In the genomic region with DNA sequence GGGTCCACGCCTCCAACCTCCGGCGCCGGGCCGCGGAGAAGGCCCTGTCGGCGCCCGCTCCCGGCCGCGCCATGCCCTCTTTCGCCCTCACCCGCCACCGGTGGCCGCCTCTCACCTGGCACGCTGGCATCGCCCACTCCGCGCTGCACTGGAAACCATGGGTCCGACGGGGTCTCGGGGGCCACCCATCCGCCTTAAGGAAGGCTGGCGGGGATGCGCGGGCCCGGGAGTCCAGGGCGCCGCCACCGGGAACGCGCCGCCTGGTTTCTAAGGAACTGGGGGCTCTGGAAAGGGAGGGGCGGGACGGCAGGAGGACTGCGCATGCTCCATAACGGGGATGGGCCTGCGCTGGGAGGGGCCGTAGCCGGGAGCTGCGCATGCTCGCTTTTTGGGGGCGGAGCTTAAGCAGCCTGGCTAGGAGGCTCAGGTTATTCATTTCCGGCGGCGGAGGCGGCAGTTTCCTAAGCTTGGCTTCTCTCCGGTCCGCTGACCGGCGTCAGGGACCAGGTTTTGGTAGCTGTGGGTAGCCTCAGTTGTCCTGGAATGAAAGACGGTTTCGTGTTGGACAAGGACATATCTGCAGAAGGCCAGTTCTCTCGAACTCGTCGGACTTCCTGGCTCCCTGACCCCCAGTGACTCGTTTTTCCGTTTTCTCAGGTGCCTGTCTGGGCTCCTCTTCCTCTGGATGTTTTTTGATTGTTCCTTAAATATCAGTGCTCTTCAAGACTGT, we compare ENCODE assay signal across 8 cellular contexts. TPM values are rescaled to one million over a fixed set of nuclear protein-coding genes. Genes with fewer than 3 reads are reported as not detected.
DNase-seq lines count a peak whose midpoint lies in the region; ATAC-seq and TF ChIP-seq lines count a peak whose summit lies in the region.

Gene GFOD2 (minus strand): TSS at position 269 of the 730 bp plus-strand sequence. CDS start 33,601 bp downstream, outside the sequence.

- no peaks in the 10 kb centered on the region for H3K9me3 ChIP-seq in IMR-90 (ENCODE audit: control insufficient read depth, insufficient read depth, low read length)

- no peak for TF ChIP-seq CTCF in IMR-90 (conservative IDR thresholded peaks at IDR 0.05; ENCODE audit: low read depth, low read length)

- CTCF ChIA-PET in IMR-90 (lab: Yijun Ruan, JAX), result interaction anchor here (1.3 kb wide), 1 partner anchor 47 kb away, joined by 3 read pairs; no protein-coding TSS in a partner anchor

- peak within 1 kb of the TSS; percentile 100 for H3K4me2 ChIP-seq in IMR-90 (ENCODE audit: low read depth, low read length)

- peak within 1 kb of the TSS; percentile 98 for H3K4ac ChIP-seq in IMR-90 (ENCODE audit: low read depth, low read length)

- peak within 1 kb of the TSS; percentile 98 for H3K23ac ChIP-seq in IMR-90 (ENCODE audit: low read depth, low read length)

- peak within 1 kb of the TSS; percentile 89 for H3K4me3 ChIP-seq in IMR-90 (ENCODE audit: insufficient read depth, low read depth, low read length)

- peak within 1 kb of the TSS; percentile 42; the same call in 1 of the 2 replicates for H2BK20ac ChIP-seq in IMR-90 (ENCODE audit: low read depth, low read length)

- H3K36me3 ChIP-seq in IMR-90 (ENCODE audit: control insufficient read depth, insufficient read depth, low read length), result peaks cover 2% of the 10 kb centered on the region; the same call in 1 of the 2 replicates

- H2AFZ ChIP-seq in IMR-90 (replicated peaks; ENCODE audit: low read length, poor library complexity), result peak within 1 kb of the TSS; percentile 96

- H3K27me3 ChIP-seq in IMR-90 (ENCODE audit: control insufficient read depth, insufficient read depth, low read length), result no peaks in the 10 kb centered on the region

- H3K9ac ChIP-seq in IMR-90 (ENCODE audit: low read depth, low read length), result peak within 1 kb of the TSS; percentile 89

- H2BK15ac ChIP-seq in IMR-90 (ENCODE audit: low read depth, low read length), result peak within 1 kb of the TSS; percentile 63; the same call in 1 of the 3 replicates

- H2AK9ac ChIP-seq in IMR-90 (replicated peaks; ENCODE audit: low read depth, low read length, poor library complexity), result peak within 1 kb of the TSS; percentile 94

- ATAC-seq in GM21526 (IDR thresholded peaks at IDR 0.05; ENCODE audit: low FRiP score, unreplicated experiment) (peak; percentile 79), IMR-90 (ENCODE audit: low read depth) (peak; percentile 93)

- peak within 1 kb of the TSS; percentile 93 for H4K91ac ChIP-seq in IMR-90 (ENCODE audit: insufficient read depth, low read depth, low read length)

- TF ChIP-seq POLR2A in IMR-90 (IDR thresholded peaks at IDR 0.05; ENCODE audit: low read depth, low read length), result peak; percentile 84

- no TSS peak for BruUV-seq in IMR-90 (replicated peaks; lab: Mats Ljungman, UMichigan)

- H3K4me1 ChIP-seq in IMR-90 (ENCODE audit: control insufficient read depth, insufficient read depth, low read length), result peaks cover 8% of the 10 kb centered on the region

- peaks cover 5% of the 10 kb centered on the region; the same call in 1 of the 2 replicates for H4K20me1 ChIP-seq in IMR-90 (ENCODE audit: insufficient read depth, low read length)

- DNase-seq in DMS 273 (lab: John Stamatoyannopoulos, UW; ENCODE audit: unreplicated experiment) (peak; percentile 98), IMR-90 (peak; percentile 92), OCI-M1 (lab: John Stamatoyannopoulos, UW) (peak; percentile 97), activated T-cell treated with anti-CD3 and anti-CD28 coated beads for 4 hours (peak; percentile 99), epithelial cell of prostate (ENCODE audit: low read depth, low spot score) (peak; percentile 46), mucosa of gallbladder (ENCODE audit: low spot score) (peak; percentile 96)
- peak; percentile 94 to 97 for DNase-seq in stimulated activated CD8-positive, alpha-beta memory T cell treated with anti-CD3 and anti-CD28 coated beads, Interleukin-4, amount 100 ng/mL, for 4 hours (ENCODE audit: low read depth in 2 of 2, low spot score in 1 of 2)

- H2BK5ac ChIP-seq in IMR-90 (ENCODE audit: low read depth, low read length, poor library complexity, severe bottlenecking), result peak within 1 kb of the TSS; percentile 91

- peaks cover 13% of the 10 kb centered on the region; the same call in 1 of the 2 replicates for H3K9me1 ChIP-seq in IMR-90 (ENCODE audit: insufficient read depth, low read length)

- peak within 1 kb of the TSS; percentile 86 for H3K18ac ChIP-seq in IMR-90 (ENCODE audit: low read depth, low read length)

- POLR2A ChIA-PET in IMR-90 (lab: Charles Lee; ENCODE audit: unreplicated experiment), result interaction anchor here (0.7 kb wide), 1 partner anchor 777 kb away, joined by 3 read pairs; no protein-coding TSS in a partner anchor

- peak within 1 kb of the TSS; percentile 89 for H3K27ac ChIP-seq in IMR-90 (ENCODE audit: insufficient read depth, low read length)
- peak within 1 kb of the TSS; percentile 69 for H3K27ac ChIP-seq in epithelial cell of prostate

- peak within 1 kb of the TSS; percentile 95 for H4K5ac ChIP-seq in IMR-90 (ENCODE audit: low read depth, low read length)

- H4K8ac ChIP-seq in IMR-90 (ENCODE audit: low read depth in 2 of 2, low read length in 2 of 2), result peak within 1 kb of the TSS; percentile 75 to 99

- dilution Hi-C loops in IMR-90 (cut with HindIII; ENCODE audit: low sequenced_read_pairs, unreplicated experiment), result no loop called here

- TF ChIP-seq RAD21 in IMR-90 (IDR thresholded peaks at IDR 0.05; ENCODE audit: low read length), result no peak; the same call in 1 of the 2 replicates

- WGBS in IMR-90 (ENCODE audit: extremely low coverage in 2 of 2, insufficient read length in 1 of 2), 2 experiments, result 0% methylated on average over 46 of the region's 59 CpGs; no CpG with 5 or more reads in 1 of the 2 experiments

- H3K56ac ChIP-seq in IMR-90 (ENCODE audit: extremely low read depth, insufficient read depth, low read length), result peak within 1 kb of the TSS; percentile 85

- peak within 1 kb of the TSS; percentile 98 for H3K14ac ChIP-seq in IMR-90 (replicated peaks; ENCODE audit: low read depth, low read length)

- peak within 1 kb of the TSS; percentile 92 for H2AK5ac ChIP-seq in IMR-90 (ENCODE audit: low read depth, low read length)

- peaks cover 12 to 37% of the 10 kb centered on the region in 2 experiments for H3K79me1 ChIP-seq in IMR-90 (ENCODE audit: low read depth in 1 of 2, low read length in 2 of 2)

- in situ Hi-C loops in IMR-90 (cut with MboI; ENCODE audit: low sequenced_read_pairs), result no loop called here

- H2BK120ac ChIP-seq in IMR-90 (ENCODE audit: low read depth, low read length), result peak within 1 kb of the TSS; percentile 78

- intact Hi-C loops in IMR-90 (cut with micrococcal nuclease), result loop anchor here (5.0 kb wide), 1 partner anchor 88 kb away; the partner anchor contains the start of genes RANBP10 and TSNAXIP1

TF ChIP-seq in IMR-90, 13 proteins besides CTCF, POLR2A, EP300 and RAD21:
- TF ChIP-seq MXI1 (IDR thresholded peaks at IDR 0.05; ENCODE audit: borderline replicate concordance, low read depth, low read length) (peak; percentile 87), MAZ (IDR thresholded peaks at IDR 0.05; ENCODE audit: borderline replicate concordance, low read depth, low read length) (peak; percentile 96), CHD1 (IDR thresholded peaks at IDR 0.05; ENCODE audit: low read depth, low read length) (no peak)

RNA-seq across cellular contexts. Expression of gene GFOD2, which starts in this region (rescaled TPM):
- total RNA-seq in IMR-90 (2012; rRNA removed) (15.8 and 18.1 TPM in 2 replicates), mucosa of gallbladder (25.9 TPM)
- 12.3 and 13.3 TPM in 2 replicates for polyA plus RNA-seq in IMR-90 (2012; rRNA removed)
- polyA plus RNA-seq in IMR-90 (2012; cell fraction: cytosol; rRNA removed), result 14.6 and 15.6 TPM in 2 replicates
- polyA plus RNA-seq in IMR-90 (2012; cell fraction: nucleus; rRNA removed; ENCODE audit: low replicate concordance), result 15.7 and 18.9 TPM in 2 replicates

Comparison
In these comparisons a context has a peak if more than half of its experiments do, and no peak if none do; other contexts are left out.
1. Peak in every context shown above with its lines: DNase-seq, ATAC-seq, H3K4me3 ChIP-seq and H3K27ac ChIP-seq.
2. DNase-seq: peak in every context shown above with its lines; median percentile 99 in activated T-cell treated with anti-CD3 and anti-CD28 coated beads for 4 hours; 98 in DMS 273; 97 in OCI-M1; 96 in mucosa of gallbladder; 96 in stimulated activated CD8-positive, alpha-beta memory T cell treated with anti-CD3 and anti-CD28 coated beads, Interleukin-4, amount 100 ng/mL, for 4 hours; 92 in IMR-90; 46 in epithelial cell of prostate.